17 cellular contexts compared by ENCODE assay signal in the genomic region with DNA sequence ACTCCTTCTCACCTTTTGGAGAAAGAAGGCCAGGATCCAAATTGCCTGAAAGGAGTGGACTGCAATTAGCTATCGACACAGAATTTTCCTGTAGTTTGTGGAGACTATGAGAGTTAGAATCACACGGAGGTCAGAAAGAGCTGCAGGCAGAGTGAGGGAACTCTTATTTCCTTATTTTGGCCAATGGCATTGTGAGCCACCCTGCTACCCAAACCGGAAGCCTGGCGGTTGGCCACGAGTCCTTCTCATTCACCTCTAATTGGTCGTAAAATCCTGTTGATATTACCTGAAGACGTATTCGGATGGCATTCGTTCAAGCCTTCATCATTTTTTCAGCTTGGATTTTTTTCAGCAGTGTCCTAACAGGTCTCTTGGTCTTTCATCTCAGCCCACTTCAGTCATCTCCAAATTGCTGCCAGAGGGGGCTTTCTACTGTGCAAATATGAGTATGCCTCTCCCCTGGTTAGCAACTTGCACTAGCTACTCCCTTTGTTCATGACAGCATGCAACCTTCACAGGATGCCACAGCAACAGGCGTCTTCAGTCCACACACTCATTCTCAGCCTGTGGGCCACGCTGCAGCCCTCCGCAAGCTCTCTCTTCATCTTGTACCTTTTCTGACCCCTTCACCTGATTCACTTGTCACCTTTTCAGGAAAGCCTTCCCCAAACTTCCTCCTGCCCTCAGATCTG.
DNase-seq lines count a peak whose midpoint lies in the region; ATAC-seq and TF ChIP-seq lines count a peak whose summit lies in the region.
"Had no signal": no experiment of that assay in that cellular context is flagged by ENCODE, and none has a peak within 500 bp of the region (broad histone marks: within the 10 kb centered on the region; RNA-seq: fewer than 3 reads in every experiment).

No MANE protein-coding gene starts in this region.

- POLR2A ChIA-PET in activated CD8-positive, alpha-beta T cell treated with anti-CD3 and anti-CD28 coated beads for 36 hours (lab: Charles Lee), result interaction anchor here (1.0 kb wide), 1 partner anchor 59 kb away, joined by 3 read pairs; no protein-coding TSS in a partner anchor

- CTCF ChIA-PET in activated CD8-positive, alpha-beta T cell treated with anti-CD3 and anti-CD28 coated beads for 36 hours (lab: Charles Lee), result no interaction called here

- H3K27ac ChIP-seq in uterus, result no peak overlapping the region

- H3K27me3 ChIP-seq in uterus, result no peaks in the 10 kb centered on the region
- H3K27me3 ChIP-seq: BE2C had no signal

- peaks cover 5% of the 10 kb centered on the region for H3K27me3 Mint-ChIP-seq in stimulated activated naive CD8-positive, alpha-beta T cell treated with anti-CD3 and anti-CD28 coated beads, Interleukin-15, amount 100 ng/mL, for 72 hours
- H3K27me3 Mint-ChIP-seq in activated CD8-positive, alpha-beta T cell treated with anti-CD3 and anti-CD28 coated beads for 36 hours, result no peaks in the 10 kb centered on the region
- H3K27me3 Mint-ChIP-seq: CD4-positive, alpha-beta T cell had no signal

- H3K36me3 ChIP-seq in uterus, result no peaks in the 10 kb centered on the region
- H3K36me3 ChIP-seq: BE2C had no signal

- no peak overlapping the region for H3K4me3 ChIP-seq in uterus

- H3K4me1 Mint-ChIP-seq in stimulated activated naive CD8-positive, alpha-beta T cell treated with anti-CD3 and anti-CD28 coated beads, Interleukin-15, amount 100 ng/mL, for 72 hours, result peaks cover 17% of the 10 kb centered on the region
- no peaks in the 10 kb centered on the region for H3K4me1 Mint-ChIP-seq in activated CD8-positive, alpha-beta T cell treated with anti-CD3 and anti-CD28 coated beads for 36 hours (ENCODE audit: low read depth)

- H3K4me1 ChIP-seq in uterus, result no peaks in the 10 kb centered on the region

- no peak for TF ChIP-seq POLR2A in uterus (IDR thresholded peaks at IDR 0.05)

- no peak for DNase-seq in stimulated activated naive CD8-positive, alpha-beta T cell treated with anti-CD3 and anti-CD28 coated beads, Interleukin-15, amount 100 ng/mL, for 72 hours
- DNase-seq in stimulated activated naive CD8-positive, alpha-beta T cell treated with anti-CD3 and anti-CD28 coated beads, Interleukin-15, Interleukin-2, amounts not matched to agents 100 U/mL and 50 U/mL, for 24 hours, result no peak
- DNase-seq in activated CD8-positive, alpha-beta T cell treated with anti-CD3 and anti-CD28 coated beads for 36 hours, result no peak
- DNase-seq in uterus, result no peak
- DNase-seq in 8988T, result no peak
- DNase-seq: BE2C; CD4-positive, alpha-beta T cell; DMS53; Karpas-422; MM.1S; NCI-H187; NCI-H226; NCI-H524 treated with DMSO at 0.1 percent for 48 hours; NK-92 treated with Interleukin-12 subunit alpha and Interleukin-12 subunit beta, amount 100 ng/mL, for 24 hours; SHP77 treated with DMSO at 0.1 percent for 48 hours had no signal

- no peaks in the 10 kb centered on the region for H3K9me3 ChIP-seq in uterus
- H3K9me3 ChIP-seq: BE2C had no signal

- peak; percentile 69 for ATAC-seq in stimulated activated naive CD8-positive, alpha-beta T cell treated with anti-CD3 and anti-CD28 coated beads, Interleukin-15, amount 100 ng/mL, for 72 hours
- no peak for ATAC-seq in stimulated activated naive CD8-positive, alpha-beta T cell treated with anti-CD3 and anti-CD28 coated beads, Interleukin-15, Interleukin-2, amounts not matched to agents 100 U/mL and 50 U/mL, for 24 hours
- ATAC-seq in HG02678 (IDR thresholded peaks at IDR 0.05; ENCODE audit: unreplicated experiment), result peak; percentile 51
- peak; percentile 13 for ATAC-seq in activated CD8-positive, alpha-beta T cell treated with anti-CD3 and anti-CD28 coated beads for 36 hours
- ATAC-seq in GM18858 (IDR thresholded peaks at IDR 0.05; ENCODE audit: unreplicated experiment), result no peak

- intact Hi-C loops in activated CD8-positive, alpha-beta T cell treated with anti-CD3 and anti-CD28 coated beads for 36 hours (cut with micrococcal nuclease), result no loop called here
- intact Hi-C loops in uterus (cut with DNase I; ENCODE audit: low total_unique reads), result no loop called here

- no peak overlapping the region for H3K4me3 Mint-ChIP-seq in stimulated activated naive CD8-positive, alpha-beta T cell treated with anti-CD3 and anti-CD28 coated beads, Interleukin-15, amount 100 ng/mL, for 72 hours
- H3K4me3 Mint-ChIP-seq in activated CD8-positive, alpha-beta T cell treated with anti-CD3 and anti-CD28 coated beads for 36 hours, result no peak overlapping the region
- H3K4me3 Mint-ChIP-seq: CD4-positive, alpha-beta T cell had no signal

- H3K36me3 Mint-ChIP-seq in activated CD8-positive, alpha-beta T cell treated with anti-CD3 and anti-CD28 coated beads for 36 hours (ENCODE audit: low read depth), result no peaks in the 10 kb centered on the region

- no peak overlapping the region for H3K27ac Mint-ChIP-seq in stimulated activated naive CD8-positive, alpha-beta T cell treated with anti-CD3 and anti-CD28 coated beads, Interleukin-15, amount 100 ng/mL, for 72 hours
- H3K27ac Mint-ChIP-seq in activated CD8-positive, alpha-beta T cell treated with anti-CD3 and anti-CD28 coated beads for 36 hours, result no peak overlapping the region
- H3K27ac Mint-ChIP-seq: CD4-positive, alpha-beta T cell had no signal

- TF ChIP-seq CTCF in activated CD8-positive, alpha-beta T cell treated with anti-CD3 and anti-CD28 coated beads for 36 hours (IDR thresholded peaks at IDR 0.05), result no peak
- no peak for TF ChIP-seq CTCF in uterus (IDR thresholded peaks at IDR 0.05)

- H3K9me3 Mint-ChIP-seq in stimulated activated naive CD8-positive, alpha-beta T cell treated with anti-CD3 and anti-CD28 coated beads, Interleukin-15, amount 100 ng/mL, for 72 hours, result no peaks in the 10 kb centered on the region
- no peaks in the 10 kb centered on the region for H3K9me3 Mint-ChIP-seq in activated CD8-positive, alpha-beta T cell treated with anti-CD3 and anti-CD28 coated beads for 36 hours
- H3K9me3 Mint-ChIP-seq: CD4-positive, alpha-beta T cell had no signal

Comparison
In these comparisons a context has a peak if more than half of its experiments do, and no peak if none do; other contexts are left out.
1. ATAC-seq: peak in stimulated activated naive CD8-positive, alpha-beta T cell treated with anti-CD3 and anti-CD28 coated beads, Interleukin-15, amount 100 ng/mL, for 72 hours (single experiment), HG02678 (single experiment) and activated CD8-positive, alpha-beta T cell treated with anti-CD3 and anti-CD28 coated beads for 36 hours (single experiment); none in stimulated activated naive CD8-positive, alpha-beta T cell treated with anti-CD3 and anti-CD28 coated beads, Interleukin-15, Interleukin-2, amounts not matched to agents 100 U/mL and 50 U/mL, for 24 hours (single experiment) and GM18858 (single experiment).